1 cellular context compared by ENCODE assay signal in genomic region chr22:29029202-29030000, GRCh38.
TF ChIP-seq lines count a peak whose summit lies in the region.

No MANE protein-coding gene starts in this region.

TF ChIP-seq in GM23338, 12 proteins besides CTCF, POLR2A, EP300 and RAD21 (continued from another document):
- no peak for TF ChIP-seq ZNF462 (CRISPR knock-in tag; IDR thresholded peaks at IDR 0.05)
TF ChIP-seq in GM23338: peak in this region for 0.
